ENCODE assay signal across 8 cellular contexts in the genomic region with DNA sequence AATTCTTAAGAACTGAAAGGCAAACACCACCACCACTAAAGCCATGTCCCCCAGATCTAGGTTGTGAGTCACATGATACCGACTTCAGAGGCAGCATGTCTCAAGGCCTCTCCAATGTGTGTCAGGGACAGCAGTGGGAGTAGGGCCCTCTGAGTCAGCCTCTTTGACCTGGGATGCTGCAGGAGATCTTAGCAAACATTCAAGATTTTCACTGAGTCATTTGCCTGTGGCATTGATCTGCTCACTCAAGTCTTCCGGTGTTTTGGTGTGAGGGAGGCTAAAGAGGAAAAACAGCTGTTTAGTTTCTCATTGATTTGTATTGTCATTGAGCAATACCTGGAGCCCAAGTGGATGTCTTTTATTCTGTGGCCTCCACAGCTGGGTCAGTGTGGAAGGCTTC. TPM values are rescaled to one million over a fixed set of nuclear protein-coding genes. Genes with fewer than 3 reads are reported as not detected.
DNase-seq lines count a peak whose midpoint lies in the region; ATAC-seq and TF ChIP-seq lines count a peak whose summit lies in the region.

No MANE protein-coding gene starts in this region.

- no peaks in the 10 kb centered on the region for H3K27me3 Mint-ChIP-seq in activated CD8-positive, alpha-beta T cell treated with anti-CD3 and anti-CD28 coated beads, Interleukin-2, amount 10 ng/mL, durations not matched to agents 7 days and 5 days (ENCODE audit: low read depth)
- H3K27me3 Mint-ChIP-seq in endothelial cell (ENCODE audit: unreplicated experiment), result no peaks in the 10 kb centered on the region

- no peak overlapping the region for H3K4me3 ChIP-seq in fibroblast of the aortic adventitia (ENCODE audit: low read depth, low read length)

- DNase-seq in activated CD8-positive, alpha-beta T cell treated with anti-CD3 and anti-CD28 coated beads, Interleukin-2, amount 10 ng/mL, durations not matched to agents 7 days and 5 days, result peak; percentile 22
- peak; percentile 84 for DNase-seq in fibroblast of the aortic adventitia (ENCODE audit: low read depth)
- DNase-seq in stimulated activated CD4-positive, alpha-beta T cell treated with anti-CD3 and anti-CD28 coated beads, Interleukin-2, amount 100 ng/mL, for 48 hours, result peak; percentile 40 to 41
- no peak for DNase-seq in NCI-H1105 treated with DMSO at 0.1 percent for 48 hours (lab: John Stamatoyannopoulos, UW)
- DNase-seq in endothelial cell (ENCODE audit: low spot score), result no peak
- DNase-seq in effector CD4-positive, alpha-beta T cell, result no peak

- no peak overlapping the region for H3K27ac Mint-ChIP-seq in activated CD8-positive, alpha-beta T cell treated with anti-CD3 and anti-CD28 coated beads, Interleukin-2, amount 10 ng/mL, durations not matched to agents 7 days and 5 days
- H3K27ac Mint-ChIP-seq in endothelial cell (ENCODE audit: unreplicated experiment), result no peak overlapping the region

- POLR2A ChIA-PET in activated CD8-positive, alpha-beta T cell treated with anti-CD3 and anti-CD28 coated beads, Interleukin-2, amount 10 ng/mL, durations not matched to agents 7 days and 5 days (lab: Charles Lee), result no interaction called here

- H3K9me3 Mint-ChIP-seq in activated CD8-positive, alpha-beta T cell treated with anti-CD3 and anti-CD28 coated beads, Interleukin-2, amount 10 ng/mL, durations not matched to agents 7 days and 5 days (ENCODE audit: insufficient read depth), result no peaks in the 10 kb centered on the region
- no peaks in the 10 kb centered on the region for H3K9me3 Mint-ChIP-seq in endothelial cell (ENCODE audit: unreplicated experiment)

- H3K4me3 Mint-ChIP-seq in activated CD8-positive, alpha-beta T cell treated with anti-CD3 and anti-CD28 coated beads, Interleukin-2, amount 10 ng/mL, durations not matched to agents 7 days and 5 days, result no peak overlapping the region
- no peak overlapping the region for H3K4me3 Mint-ChIP-seq in endothelial cell (ENCODE audit: unreplicated experiment)

- H3K4me1 Mint-ChIP-seq in activated CD8-positive, alpha-beta T cell treated with anti-CD3 and anti-CD28 coated beads, Interleukin-2, amount 10 ng/mL, durations not matched to agents 7 days and 5 days (ENCODE audit: low read depth), result peaks cover 6% of the 10 kb centered on the region
- no peaks in the 10 kb centered on the region for H3K4me1 Mint-ChIP-seq in endothelial cell (ENCODE audit: unreplicated experiment)

- no peak for ATAC-seq in activated CD8-positive, alpha-beta T cell treated with anti-CD3 and anti-CD28 coated beads, Interleukin-2, amount 10 ng/mL, durations not matched to agents 7 days and 5 days
- no peak for ATAC-seq in HG02759 (IDR thresholded peaks at IDR 0.05; ENCODE audit: unreplicated experiment)

- H3K36me3 Mint-ChIP-seq in activated CD8-positive, alpha-beta T cell treated with anti-CD3 and anti-CD28 coated beads, Interleukin-2, amount 10 ng/mL, durations not matched to agents 7 days and 5 days (ENCODE audit: low read depth), result no peaks in the 10 kb centered on the region
- no peaks in the 10 kb centered on the region for H3K36me3 Mint-ChIP-seq in endothelial cell (ENCODE audit: low read depth, unreplicated experiment)

- no peak for TF ChIP-seq EP300 in Ishikawa (IDR thresholded peaks at IDR 0.05; ENCODE audit: borderline replicate concordance)

- no peak for TF ChIP-seq RAD21 in Ishikawa (IDR thresholded peaks at IDR 0.05; ENCODE audit: low read depth)

- TF ChIP-seq CTCF in fibroblast of the aortic adventitia (IDR thresholded peaks at IDR 0.05; ENCODE audit: insufficient read depth, low read length) (no peak), endothelial cell (IDR thresholded peaks at IDR 0.05; ENCODE audit: unreplicated experiment) (no peak)

- CTCF ChIA-PET in activated CD8-positive, alpha-beta T cell treated with anti-CD3 and anti-CD28 coated beads, Interleukin-2, amount 10 ng/mL, durations not matched to agents 7 days and 5 days (lab: Charles Lee), result no interaction called here

TF ChIP-seq in Ishikawa, 13 proteins besides CTCF, POLR2A, EP300 and RAD21:
- TF ChIP-seq USF1 (IDR thresholded peaks at IDR 0.05) (0 out of 2 replicates have a peak, but pooled peaks have one; percentile 6), CREB1 (IDR thresholded peaks at IDR 0.05; ENCODE audit: low read depth) (no peak)

RNA-seq across cellular contexts. Expression of gene TMC1, which starts 36.1 kb away (rescaled TPM):
- not detected for total RNA-seq in activated CD8-positive, alpha-beta T cell treated with anti-CD3 and anti-CD28 coated beads, Interleukin-2, amount 10 ng/mL, durations not matched to agents 7 days and 5 days
- 0.36 and 0.49 TPM in 2 replicates for total RNA-seq in fibroblast of the aortic adventitia (ENCODE audit: low replicate concordance)
- total RNA-seq in endothelial cell (ENCODE audit: unreplicated experiment), result not detected

Comparison
In these comparisons a context has a peak if more than half of its experiments do, and no peak if none do; other contexts are left out.
1. DNase-seq: peak in activated CD8-positive, alpha-beta T cell treated with anti-CD3 and anti-CD28 coated beads, Interleukin-2, amount 10 ng/mL, durations not matched to agents 7 days and 5 days (single experiment), fibroblast of the aortic adventitia (single experiment) and stimulated activated CD4-positive, alpha-beta T cell treated with anti-CD3 and anti-CD28 coated beads, Interleukin-2, amount 100 ng/mL, for 48 hours (2 of 2); none in NCI-H1105 treated with DMSO at 0.1 percent for 48 hours (single experiment), endothelial cell (single experiment) and effector CD4-positive, alpha-beta T cell (single experiment).